18 cellular contexts compared by ENCODE assay signal in the genomic region with DNA sequence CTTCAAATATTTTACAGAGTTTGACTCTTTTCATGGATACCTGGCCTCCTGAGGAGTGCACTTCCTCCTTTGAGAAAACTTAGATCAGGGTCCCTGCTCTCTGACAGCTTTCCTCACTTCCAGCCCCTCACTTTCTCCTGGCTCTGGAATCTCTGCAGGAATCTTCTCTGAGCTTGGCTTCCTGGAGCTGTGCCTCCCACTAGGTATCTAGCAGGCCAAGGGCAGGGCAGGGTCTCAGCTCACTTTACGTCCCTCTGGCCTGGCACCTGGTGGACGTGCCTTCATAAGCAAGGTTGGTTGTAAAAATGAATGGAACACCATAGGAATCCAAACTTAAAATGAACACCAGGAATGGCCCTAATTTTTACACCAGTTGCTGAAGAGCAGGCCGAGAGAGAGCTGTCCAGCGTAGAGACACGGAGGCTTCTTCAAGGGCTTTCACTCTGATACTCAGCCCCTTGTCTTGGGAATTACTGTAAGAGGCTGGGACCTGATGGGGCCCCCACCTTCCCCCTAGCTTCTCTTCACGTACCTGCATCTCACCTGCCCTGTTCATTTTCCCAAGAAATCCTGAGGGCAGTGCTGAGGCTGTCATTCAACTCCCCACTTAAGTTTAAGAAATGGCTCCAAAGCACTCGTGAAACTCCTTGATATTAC.
DNase-seq lines count a peak whose midpoint lies in the region; ATAC-seq and TF ChIP-seq lines count a peak whose summit lies in the region.
"Had no signal": no experiment of that assay in that cellular context is flagged by ENCODE, and none has a peak within 500 bp of the region (broad histone marks: within the 10 kb centered on the region; RNA-seq: fewer than 3 reads in every experiment).

No MANE protein-coding gene starts in this region.

- no peak for TF ChIP-seq EP300 in suprapubic skin (IDR thresholded peaks at IDR 0.05)

- peaks cover 13% of the 10 kb centered on the region for H3K9me3 ChIP-seq in iPS-20b (ENCODE audit: insufficient read depth, low read depth, low read length)
- no peaks in the 10 kb centered on the region for H3K9me3 ChIP-seq in suprapubic skin

- intact Hi-C loops in natural killer cell (cut with micrococcal nuclease) = no loop called here

- DNase-seq in natural killer cell (no peak), amniotic epithelial cell (ENCODE audit: low read depth) (peak; percentile 3), suprapubic skin (ENCODE audit: low spot score in 2 of 2) (no peak), NOMO-1 treated with DMSO at 0.1 percent for 48 hours (lab: John Stamatoyannopoulos, UW; ENCODE audit: unreplicated experiment) (no peak)
- DNase-seq in natural killer cell treated with Interleukin-12 subunit alpha and Interleukin-12 subunit beta and Interleukin-15 and Interleukin-18, amount 100 ng/mL, for 72 hours (ENCODE audit: low spot score) = no peak
- no peak for DNase-seq in stimulated activated effector memory CD8-positive, alpha-beta T cell treated with anti-CD3 and anti-CD28 coated beads, Interleukin-12 subunit alpha, Interleukin-12 subunit beta, amount 100 ng/mL, for 72 hours (ENCODE audit: low spot score in 2 of 2)
- no peak for DNase-seq in activated naive CD8-positive, alpha-beta T cell treated with anti-CD3 and anti-CD28 coated beads for 36 hours
- DNase-seq: DMS 273 treated with DMSO at 0.1 percent for 48 hours, GF-D8, HFFc6, NCI-H1105, NCI-H2081, NCI-H2171 treated with DMSO at 0.1 percent for 48 hours, NCI-H446, NCI-H69, Right ventricle myocardium superior had no signal

- H3K9ac ChIP-seq in iPS-20b (ENCODE audit: low read depth, low read length) = peak overlapping the region; percentile 5; the same call in 1 of the 2 replicates

- H3K27me3 Mint-ChIP-seq in natural killer cell (ENCODE audit: low read depth in 2 of 2) = no peaks in the 10 kb centered on the region
- no peaks in the 10 kb centered on the region for H3K27me3 Mint-ChIP-seq in natural killer cell treated with Interleukin-12 subunit alpha and Interleukin-12 subunit beta and Interleukin-15 and Interleukin-18, amount 100 ng/mL, for 72 hours
- no peaks in the 10 kb centered on the region for H3K27me3 Mint-ChIP-seq in activated naive CD8-positive, alpha-beta T cell treated with anti-CD3 and anti-CD28 coated beads for 36 hours

- H3K36me3 ChIP-seq in iPS-20b (ENCODE audit: insufficient read depth, low read depth, low read length) (no peaks in the 10 kb centered on the region), suprapubic skin (no peaks in the 10 kb centered on the region)

- H3K27ac ChIP-seq in iPS-20b (ENCODE audit: low read length) (peak overlapping the region; percentile 6), suprapubic skin (no peak overlapping the region)

- H3K4me1 ChIP-seq in iPS-20b (ENCODE audit: insufficient read depth, low read length) = peaks cover 36% of the 10 kb centered on the region
- no peaks in the 10 kb centered on the region for H3K4me1 ChIP-seq in suprapubic skin

- TF ChIP-seq POLR2A in suprapubic skin (IDR thresholded peaks at IDR 0.05) = no peak

- H3K4me1 Mint-ChIP-seq in natural killer cell = peaks cover 29 to 62% of the 10 kb centered on the region in 2 donors
- peaks cover 26 to 32% of the 10 kb centered on the region in 2 donors for H3K4me1 Mint-ChIP-seq in natural killer cell treated with Interleukin-12 subunit alpha and Interleukin-12 subunit beta and Interleukin-15 and Interleukin-18, amount 100 ng/mL, for 72 hours (ENCODE audit: low read depth in 2 of 2)
- H3K4me1 Mint-ChIP-seq in stimulated activated effector memory CD8-positive, alpha-beta T cell treated with anti-CD3 and anti-CD28 coated beads, Interleukin-12 subunit alpha, Interleukin-12 subunit beta, amount 100 ng/mL, for 72 hours = peaks cover 28% of the 10 kb centered on the region
- peaks cover 8% of the 10 kb centered on the region for H3K4me1 Mint-ChIP-seq in activated naive CD8-positive, alpha-beta T cell treated with anti-CD3 and anti-CD28 coated beads for 36 hours
- H3K4me1 Mint-ChIP-seq: B cell had no signal

- no peaks in the 10 kb centered on the region for H3K27me3 ChIP-seq in iPS-20b (ENCODE audit: insufficient read depth, low read length)
- no peaks in the 10 kb centered on the region for H3K27me3 ChIP-seq in suprapubic skin

- H3K9me3 Mint-ChIP-seq in natural killer cell = no peaks in the 10 kb centered on the region
- peaks cover 3% of the 10 kb centered on the region for H3K9me3 Mint-ChIP-seq in natural killer cell treated with Interleukin-12 subunit alpha and Interleukin-12 subunit beta and Interleukin-15 and Interleukin-18, amount 100 ng/mL, for 72 hours
- peaks cover 3% of the 10 kb centered on the region for H3K9me3 Mint-ChIP-seq in stimulated activated effector memory CD8-positive, alpha-beta T cell treated with anti-CD3 and anti-CD28 coated beads, Interleukin-12 subunit alpha, Interleukin-12 subunit beta, amount 100 ng/mL, for 72 hours
- H3K9me3 Mint-ChIP-seq in activated naive CD8-positive, alpha-beta T cell treated with anti-CD3 and anti-CD28 coated beads for 36 hours = peaks cover 6% of the 10 kb centered on the region
- H3K9me3 Mint-ChIP-seq: HFFc6 had no signal

- TF ChIP-seq CTCF in natural killer cell (IDR thresholded peaks at IDR 0.05) = no peak
- TF ChIP-seq CTCF in suprapubic skin (IDR thresholded peaks at IDR 0.05) = no peak

- H3K4me3 ChIP-seq in iPS-20b (ENCODE audit: low read length) = no peak overlapping the region
- H3K4me3 ChIP-seq in suprapubic skin = no peak overlapping the region

- WGBS in suprapubic skin = 97% methylated on average over 7 of the region's 7 CpGs

- no peaks in the 10 kb centered on the region for H3K36me3 Mint-ChIP-seq in natural killer cell
- H3K36me3 Mint-ChIP-seq in natural killer cell treated with Interleukin-12 subunit alpha and Interleukin-12 subunit beta and Interleukin-15 and Interleukin-18, amount 100 ng/mL, for 72 hours = peaks cover 16% of the 10 kb centered on the region
- peaks cover 7% of the 10 kb centered on the region for H3K36me3 Mint-ChIP-seq in stimulated activated effector memory CD8-positive, alpha-beta T cell treated with anti-CD3 and anti-CD28 coated beads, Interleukin-12 subunit alpha, Interleukin-12 subunit beta, amount 100 ng/mL, for 72 hours
- peaks cover 3% of the 10 kb centered on the region for H3K36me3 Mint-ChIP-seq in activated naive CD8-positive, alpha-beta T cell treated with anti-CD3 and anti-CD28 coated beads for 36 hours

- H3K27ac Mint-ChIP-seq in natural killer cell = peak overlapping the region; percentile 53 to 81
- peak overlapping the region in 1 of 2 donors; percentile 69 for H3K27ac Mint-ChIP-seq in natural killer cell treated with Interleukin-12 subunit alpha and Interleukin-12 subunit beta and Interleukin-15 and Interleukin-18, amount 100 ng/mL, for 72 hours
- H3K27ac Mint-ChIP-seq in stimulated activated effector memory CD8-positive, alpha-beta T cell treated with anti-CD3 and anti-CD28 coated beads, Interleukin-12 subunit alpha, Interleukin-12 subunit beta, amount 100 ng/mL, for 72 hours = peak overlapping the region; percentile 73
- H3K27ac Mint-ChIP-seq in activated naive CD8-positive, alpha-beta T cell treated with anti-CD3 and anti-CD28 coated beads for 36 hours = no peak overlapping the region
- H3K27ac Mint-ChIP-seq: B cell, HFFc6 had no signal

- ATAC-seq in natural killer cell = no peak
- ATAC-seq in natural killer cell treated with Interleukin-12 subunit alpha and Interleukin-12 subunit beta and Interleukin-15 and Interleukin-18, amount 100 ng/mL, for 72 hours = no peak
- no peak for ATAC-seq in stimulated activated effector memory CD8-positive, alpha-beta T cell treated with anti-CD3 and anti-CD28 coated beads, Interleukin-12 subunit alpha, Interleukin-12 subunit beta, amount 100 ng/mL, for 72 hours

- no peak overlapping the region for H3K4me3 Mint-ChIP-seq in natural killer cell
- no peak overlapping the region for H3K4me3 Mint-ChIP-seq in natural killer cell treated with Interleukin-12 subunit alpha and Interleukin-12 subunit beta and Interleukin-15 and Interleukin-18, amount 100 ng/mL, for 72 hours
- no peak overlapping the region for H3K4me3 Mint-ChIP-seq in stimulated activated effector memory CD8-positive, alpha-beta T cell treated with anti-CD3 and anti-CD28 coated beads, Interleukin-12 subunit alpha, Interleukin-12 subunit beta, amount 100 ng/mL, for 72 hours
- H3K4me3 Mint-ChIP-seq in activated naive CD8-positive, alpha-beta T cell treated with anti-CD3 and anti-CD28 coated beads for 36 hours = no peak overlapping the region
- H3K4me3 Mint-ChIP-seq: B cell, HFFc6 had no signal
